Comparison of ENCODE assay signal across 21 cellular contexts in the genomic region with DNA sequence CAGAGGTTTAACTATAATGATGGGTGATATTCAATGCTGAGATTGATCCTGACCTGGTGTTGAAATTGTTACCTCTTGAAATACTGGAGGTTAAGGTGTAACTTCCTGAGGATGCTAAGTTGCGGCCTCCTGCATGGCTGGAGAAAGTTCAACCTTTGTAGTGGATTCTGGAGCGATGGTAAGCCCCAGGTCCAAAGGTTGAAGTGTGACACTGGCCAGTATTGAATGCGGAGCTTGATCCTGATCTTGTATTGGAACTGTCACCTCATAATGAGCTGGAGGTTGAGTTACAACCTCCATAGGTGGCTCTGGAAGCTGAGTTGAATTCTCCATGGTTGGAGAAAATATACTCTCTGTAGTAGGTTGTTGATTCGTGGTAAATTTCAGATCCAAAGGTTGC. TPM values are rescaled to one million over a fixed set of nuclear protein-coding genes. Genes with fewer than 3 reads are reported as not detected.
DNase-seq lines count a peak whose midpoint lies in the region; ATAC-seq and TF ChIP-seq lines count a peak whose summit lies in the region.
"Had no signal": no experiment of that assay in that cellular context is flagged by ENCODE, and none has a peak within 500 bp of the region (broad histone marks: within the 10 kb centered on the region; RNA-seq: fewer than 3 reads in every experiment).

No MANE protein-coding gene starts in this region.

- POLR2A ChIA-PET in activated naive CD8-positive, alpha-beta T cell treated with anti-CD3 and anti-CD28 coated beads, Interleukin-2, amount 10 ng/mL, durations not matched to agents 7 days and 5 days (lab: Charles Lee) = interaction anchor here (0.6 to 1.7 kb wide), 3 partner anchors 9 to 38 kb away, joined by 3 to 5 read pairs (median 3); a partner anchor contains a TSS

- ATAC-seq in activated naive CD8-positive, alpha-beta T cell treated with anti-CD3 and anti-CD28 coated beads, Interleukin-2, amount 10 ng/mL, durations not matched to agents 7 days and 5 days (ENCODE audit: low read depth) = no peak
- ATAC-seq in right lobe of liver (peak; percentile 49 to 58 (median 54)), GM19455 (IDR thresholded peaks at IDR 0.05; ENCODE audit: unreplicated experiment) (no peak), HG03175 (IDR thresholded peaks at IDR 0.05; ENCODE audit: unreplicated experiment) (no peak)
- ATAC-seq: A549, GM23338 had no signal

- H3K36me3 Mint-ChIP-seq in activated naive CD8-positive, alpha-beta T cell treated with anti-CD3 and anti-CD28 coated beads, Interleukin-2, amount 10 ng/mL, durations not matched to agents 7 days and 5 days = peaks cover 68% of the 10 kb centered on the region
- H3K36me3 Mint-ChIP-seq in activated naive CD8-positive, alpha-beta T cell treated with anti-CD3 and anti-CD28 coated beads for 36 hours = peaks cover 2% of the 10 kb centered on the region
- peaks cover 13 to 40% (median 34%) of the 10 kb centered on the region in 3 donors for H3K36me3 Mint-ChIP-seq in immature natural killer cell

- H3K4me3 Mint-ChIP-seq in activated naive CD8-positive, alpha-beta T cell treated with anti-CD3 and anti-CD28 coated beads, Interleukin-2, amount 10 ng/mL, durations not matched to agents 7 days and 5 days = no peak overlapping the region
- no peak overlapping the region for H3K4me3 Mint-ChIP-seq in activated naive CD8-positive, alpha-beta T cell treated with anti-CD3 and anti-CD28 coated beads for 36 hours
- peak overlapping the region; percentile 4 to 67 (median 51) for H3K4me3 Mint-ChIP-seq in immature natural killer cell
- H3K4me3 Mint-ChIP-seq: CD4-positive, alpha-beta T cell; GM23338 had no signal

- no peak overlapping the region for H3K4me3 ChIP-seq in right lobe of liver
- H3K4me3 ChIP-seq: A549, GM23338 had no signal

- peaks cover 2% of the 10 kb centered on the region for H3K27me3 Mint-ChIP-seq in activated naive CD8-positive, alpha-beta T cell treated with anti-CD3 and anti-CD28 coated beads, Interleukin-2, amount 10 ng/mL, durations not matched to agents 7 days and 5 days
- H3K27me3 Mint-ChIP-seq in activated naive CD8-positive, alpha-beta T cell treated with anti-CD3 and anti-CD28 coated beads for 36 hours = no peaks in the 10 kb centered on the region
- H3K27me3 Mint-ChIP-seq in immature natural killer cell (ENCODE audit: low read depth in 3 of 3) = peaks cover 0 to 3% (median 0%) of the 10 kb centered on the region in 3 donors
- H3K27me3 Mint-ChIP-seq: CD4-positive, alpha-beta T cell had no signal

- TF ChIP-seq POLR2A in right lobe of liver (IDR thresholded peaks at IDR 0.05) = no peak

- TF ChIP-seq CTCF in right lobe of liver (IDR thresholded peaks at IDR 0.05) = no peak

- peak overlapping the region; percentile 38 for H3K27ac Mint-ChIP-seq in activated naive CD8-positive, alpha-beta T cell treated with anti-CD3 and anti-CD28 coated beads, Interleukin-2, amount 10 ng/mL, durations not matched to agents 7 days and 5 days
- H3K27ac Mint-ChIP-seq in activated naive CD8-positive, alpha-beta T cell treated with anti-CD3 and anti-CD28 coated beads for 36 hours = no peak overlapping the region
- H3K27ac Mint-ChIP-seq in immature natural killer cell = peak overlapping the region in 4 of 6 donors; percentile 19 to 73 (median 47)
- H3K27ac Mint-ChIP-seq: CD4-positive, alpha-beta T cell; GM23338 had no signal

- no peaks in the 10 kb centered on the region for H3K9me3 ChIP-seq in right lobe of liver

- H3K4me1 Mint-ChIP-seq in activated naive CD8-positive, alpha-beta T cell treated with anti-CD3 and anti-CD28 coated beads, Interleukin-2, amount 10 ng/mL, durations not matched to agents 7 days and 5 days = peaks cover 39% of the 10 kb centered on the region
- peaks cover 7% of the 10 kb centered on the region for H3K4me1 Mint-ChIP-seq in activated naive CD8-positive, alpha-beta T cell treated with anti-CD3 and anti-CD28 coated beads for 36 hours
- H3K4me1 Mint-ChIP-seq in immature natural killer cell = peaks cover 74 to 90% of the 10 kb centered on the region in 2 donors
- H3K4me1 Mint-ChIP-seq: GM23338 had no signal

- H3K36me3 ChIP-seq in right lobe of liver = no peaks in the 10 kb centered on the region

- H3K27me3 ChIP-seq in right lobe of liver = no peaks in the 10 kb centered on the region

- intact Hi-C loops in right lobe of liver (cut with DNase I) = no loop called here

- DNase-seq in activated naive CD8-positive, alpha-beta T cell treated with anti-CD3 and anti-CD28 coated beads, Interleukin-2, amount 10 ng/mL, durations not matched to agents 7 days and 5 days = no peak
- DNase-seq in activated naive CD8-positive, alpha-beta T cell treated with anti-CD3 and anti-CD28 coated beads for 36 hours = no peak
- DNase-seq in immature natural killer cell (no peak), right lobe of liver (peak in 1 of 3 donors; percentile 59), NK-92 (lab: John Stamatoyannopoulos, UW; ENCODE audit: unreplicated experiment) (no peak)
- DNase-seq: AML-193; CD4-positive, alpha-beta T cell; DMS153; DMS79; GDM1; HCEC 1CT had no signal

- WGBS in right lobe of liver (ENCODE audit: insufficient coverage, low coverage, low lambda C conversion rate, missing lambda C conversion rate) = 31% methylated on average over 4 of the region's 4 CpGs

- peaks cover 0 to 47% (median 11%) of the 10 kb centered on the region in 4 donors for H3K4me1 ChIP-seq in right lobe of liver
- H3K4me1 ChIP-seq: A549 had no signal

- H3K27ac ChIP-seq in right lobe of liver = peak overlapping the region in 2 of 3 donors; percentile 49 to 77
- H3K27ac ChIP-seq: 22Rv1, A549, C4-2B, HL-60 had no signal

- peaks cover 9% of the 10 kb centered on the region for H3K9me3 Mint-ChIP-seq in activated naive CD8-positive, alpha-beta T cell treated with anti-CD3 and anti-CD28 coated beads, Interleukin-2, amount 10 ng/mL, durations not matched to agents 7 days and 5 days
- H3K9me3 Mint-ChIP-seq in activated naive CD8-positive, alpha-beta T cell treated with anti-CD3 and anti-CD28 coated beads for 36 hours = no peaks in the 10 kb centered on the region
- H3K9me3 Mint-ChIP-seq in immature natural killer cell = no peaks in the 10 kb centered on the region
- H3K9me3 Mint-ChIP-seq: CD4-positive, alpha-beta T cell had no signal

RNA-seq across cellular contexts. Expression of a gene that starts 17.0 kb away (rescaled TPM):
- 10 to 100 TPM; 17.3 to 25.0 TPM for total RNA-seq in activated naive CD8-positive, alpha-beta T cell treated with anti-CD3 and anti-CD28 coated beads, Interleukin-2, amount 10 ng/mL, durations not matched to agents 7 days and 5 days
- total RNA-seq in activated naive CD8-positive, alpha-beta T cell treated with anti-CD3 and anti-CD28 coated beads for 36 hours = 1 to 10 TPM; 4.3 to 5.6 TPM
- 1 to 10 TPM in 1 of 3 donors, under 1 TPM in 1, not detected in 1; 0.82 to 1.7 TPM for polyA plus RNA-seq in immature natural killer cell
- not detected for total RNA-seq in right lobe of liver
- total RNA-seq: CD4-positive, alpha-beta T cell had no signal

RNA-seq across cellular contexts. Expression of a gene that starts 29.9 kb away (rescaled TPM):
- not detected for total RNA-seq in activated naive CD8-positive, alpha-beta T cell treated with anti-CD3 and anti-CD28 coated beads, Interleukin-2, amount 10 ng/mL, durations not matched to agents 7 days and 5 days
- total RNA-seq in activated naive CD8-positive, alpha-beta T cell treated with anti-CD3 and anti-CD28 coated beads for 36 hours = not detected
- polyA plus RNA-seq in immature natural killer cell = not detected
- total RNA-seq in right lobe of liver = not detected
- total RNA-seq: CD4-positive, alpha-beta T cell; Daoy; GM23338; HT1080 had no signal
- polyA plus RNA-seq: A549, BJ, GM23338 had no signal

RNA-seq across cellular contexts. Expression of a gene that starts 33.5 kb away (rescaled TPM):
- total RNA-seq in activated naive CD8-positive, alpha-beta T cell treated with anti-CD3 and anti-CD28 coated beads, Interleukin-2, amount 10 ng/mL, durations not matched to agents 7 days and 5 days = 100 to 1,000 TPM; 782 to 938 TPM
- total RNA-seq in activated naive CD8-positive, alpha-beta T cell treated with anti-CD3 and anti-CD28 coated beads for 36 hours = 10 to 100 TPM; 16.4 to 18.1 TPM
- 1,000 to 10,000 TPM; 1,095 to 2,255 (median 1,960) TPM for polyA plus RNA-seq in immature natural killer cell
- 1 to 10 TPM in 5 of 6 experiments, under 1 TPM in 1; 0.53 to 3.4 (median 2.5) TPM for total RNA-seq in right lobe of liver
- total RNA-seq: GM23338, HT1080 had no signal
- polyA plus RNA-seq: GM23338 had no signal

RNA-seq across cellular contexts. Expression of a gene that starts 44.9 kb away (rescaled TPM):
- total RNA-seq in activated naive CD8-positive, alpha-beta T cell treated with anti-CD3 and anti-CD28 coated beads, Interleukin-2, amount 10 ng/mL, durations not matched to agents 7 days and 5 days = 1 to 10 TPM; 6.3 to 6.7 TPM
- under 1 TPM in 1 of 2 experiments, not detected in 1; 0.18 TPM for total RNA-seq in activated naive CD8-positive, alpha-beta T cell treated with anti-CD3 and anti-CD28 coated beads for 36 hours
- polyA plus RNA-seq in immature natural killer cell = under 1 TPM in 2 of 3 donors, not detected in 1; 0.11 to 0.19 TPM
- total RNA-seq in right lobe of liver = not detected
- total RNA-seq: Daoy, GM23338, HT1080 had no signal
- polyA plus RNA-seq: A549, BJ, GM23338 had no signal

Comparison
In these comparisons a context has a peak if more than half of its experiments do, and no peak if none do; other contexts are left out.
1. RNA of a gene that starts 33.5 kb away (total RNA-seq): 782 to 938 TPM in activated naive CD8-positive, alpha-beta T cell treated with anti-CD3 and anti-CD28 coated beads, Interleukin-2, amount 10 ng/mL, durations not matched to agents 7 days and 5 days; 16.4 to 18.1 TPM in activated naive CD8-positive, alpha-beta T cell treated with anti-CD3 and anti-CD28 coated beads for 36 hours and 0.53 to 3.4 TPM in right lobe of liver; every median in the first group is over 10 times any median in the second.
2. ATAC-seq: peak in right lobe of liver (4 of 4); none in activated naive CD8-positive, alpha-beta T cell treated with anti-CD3 and anti-CD28 coated beads, Interleukin-2, amount 10 ng/mL, durations not matched to agents 7 days and 5 days (single experiment), GM19455 (single experiment) and HG03175 (single experiment).
3. H3K4me3 Mint-ChIP-seq: peak in immature natural killer cell (5 of 5); none in activated naive CD8-positive, alpha-beta T cell treated with anti-CD3 and anti-CD28 coated beads, Interleukin-2, amount 10 ng/mL, durations not matched to agents 7 days and 5 days (single experiment) and activated naive CD8-positive, alpha-beta T cell treated with anti-CD3 and anti-CD28 coated beads for 36 hours (single experiment).
4. RNA of a gene that starts 17.0 kb away (total RNA-seq): 17.3 to 25.0 TPM in activated naive CD8-positive, alpha-beta T cell treated with anti-CD3 and anti-CD28 coated beads, Interleukin-2, amount 10 ng/mL, durations not matched to agents 7 days and 5 days and 4.3 to 5.6 TPM in activated naive CD8-positive, alpha-beta T cell treated with anti-CD3 and anti-CD28 coated beads for 36 hours; not detected in right lobe of liver; every median in the first group is over 4 times any median in the second.